Comparison of ENCODE assay signal across 36 cellular contexts in the genomic region with DNA sequence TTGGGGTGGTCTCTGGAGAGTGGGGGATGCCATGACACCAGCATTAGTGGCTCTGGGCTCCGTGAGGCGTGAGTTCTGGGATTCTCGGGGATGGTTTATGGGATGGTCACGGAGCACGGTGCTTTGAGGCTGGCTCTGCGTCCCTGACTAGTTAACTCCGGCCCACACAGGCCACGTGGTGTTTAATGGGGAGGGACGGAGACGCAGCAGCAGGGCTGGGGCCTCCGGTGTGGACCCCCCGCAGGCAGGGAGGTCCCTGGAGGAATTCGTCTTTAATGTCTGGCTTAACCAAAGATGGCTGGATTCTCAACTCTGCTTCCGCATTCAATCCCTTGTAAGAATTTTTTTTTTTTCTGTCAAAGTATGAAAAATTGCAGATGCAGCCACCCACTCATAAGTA.
"Had no signal": no experiment of that assay in that cellular context is flagged by ENCODE, and none has a peak within 500 bp of the region (broad histone marks: within the 10 kb centered on the region; RNA-seq: fewer than 3 reads in every experiment).

No MANE protein-coding gene starts in this region.

- H3K36me3 ChIP-seq: ascending aorta, breast epithelium, Peyer's patch, SJSA1 had no signal

- H3K4me3 Mint-ChIP-seq: activated CD4-positive, alpha-beta memory T cell treated with anti-CD3 and anti-CD28 coated beads, Interleukin-2, amount 10 ng/mL, durations not matched to agents 7 days and 5 days; activated CD8-positive, alpha-beta memory T cell treated with anti-CD3 and anti-CD28 coated beads, Interleukin-2, amount 10 ng/mL, durations not matched to agents 7 days and 5 days; activated naive CD8-positive, alpha-beta T cell treated with anti-CD3 and anti-CD28 coated beads, Interleukin-2, amount 10 ng/mL, durations not matched to agents 7 days and 5 days; activated T-cell treated with anti-CD3 and anti-CD28 coated beads, Interleukin-2, amount 50 U/mL, for 72 hours; activated T-helper 17 cell treated with anti-CD3 and anti-CD28 coated beads, Interleukin-2, amount 50 U/mL, for 72 hours; T-cell; T-helper 17 cell had no signal

- H3K4me1 ChIP-seq: ascending aorta, breast epithelium, Peyer's patch had no signal

- H3K36me3 Mint-ChIP-seq: activated CD8-positive, alpha-beta memory T cell treated with anti-CD3 and anti-CD28 coated beads, Interleukin-2, amount 10 ng/mL, durations not matched to agents 7 days and 5 days; activated naive CD8-positive, alpha-beta T cell treated with anti-CD3 and anti-CD28 coated beads, Interleukin-2, amount 10 ng/mL, durations not matched to agents 7 days and 5 days had no signal

- H3K4me3 ChIP-seq: ascending aorta, K562, Peyer's patch, SJSA1 had no signal

- H3K27ac Mint-ChIP-seq: activated CD4-positive, alpha-beta memory T cell treated with anti-CD3 and anti-CD28 coated beads, Interleukin-2, amount 10 ng/mL, durations not matched to agents 7 days and 5 days; activated CD8-positive, alpha-beta memory T cell treated with anti-CD3 and anti-CD28 coated beads, Interleukin-2, amount 10 ng/mL, durations not matched to agents 7 days and 5 days; activated naive CD8-positive, alpha-beta T cell treated with anti-CD3 and anti-CD28 coated beads, Interleukin-2, amount 10 ng/mL, durations not matched to agents 7 days and 5 days; activated T-cell treated with anti-CD3 and anti-CD28 coated beads, Interleukin-2, amount 50 U/mL, for 72 hours; activated T-helper 17 cell treated with anti-CD3 and anti-CD28 coated beads, Interleukin-2, amount 50 U/mL, for 72 hours; T-cell; T-helper 17 cell had no signal

- H3K9me3 ChIP-seq: breast epithelium, Peyer's patch, SJSA1 had no signal

- DNase-seq: activated CD4-positive, alpha-beta memory T cell treated with anti-CD3 and anti-CD28 coated beads, Interleukin-2, amount 10 ng/mL, durations not matched to agents 7 days and 5 days; activated CD4-positive, alpha-beta T cell treated with anti-CD3 and anti-CD28 coated beads for 1 hour; activated CD4-positive, alpha-beta T cell treated with anti-CD3 and anti-CD28 coated beads for 48 hours; activated CD4-positive, CD25-positive, alpha-beta regulatory T cell; activated CD8-positive, alpha-beta memory T cell treated with anti-CD3 and anti-CD28 coated beads for 24 hours; activated CD8-positive, alpha-beta memory T cell treated with anti-CD3 and anti-CD28 coated beads, Interleukin-2, amount 10 ng/mL, durations not matched to agents 7 days and 5 days; activated CD8-positive, alpha-beta memory T cell treated with anti-CD3 and anti-CD28 coated beads, Interleukin-2, amount 50 U/mL, for 48 hours; activated effector memory CD4-positive, alpha-beta T cell treated with anti-CD3 and anti-CD28 coated beads, Interleukin-2, amount 50 U/mL, for 16 hours; activated naive CD4-positive, alpha-beta T cell; activated naive CD4-positive, alpha-beta T cell treated with anti-CD3 and anti-CD28 coated beads, Interleukin-2, amount 50 U/mL, for 16 hours; activated naive CD8-positive, alpha-beta T cell treated with anti-CD3 and anti-CD28 coated beads, Interleukin-2, amount 10 ng/mL, durations not matched to agents 7 days and 5 days; activated T-cell treated with anti-CD3 and anti-CD28 coated beads, Interleukin-2, amount 50 U/mL, for 72 hours; amygdala; NCI-H1092 treated with DMSO at 0.1 percent for 48 hours; NCI-H1436; NCI-H1694; NCI-H1930; NCI-H2081 treated with DMSO at 0.1 percent for 48 hours; NCI-H226; NCI-H446 treated with DMSO at 0.1 percent for 48 hours; NCI-H524; NCI-H69; PC-3; Peyer's patch; RPMI8226; SHP77 treated with DMSO at 0.1 percent for 48 hours; T-cell; T-helper 17 cell; T-helper 9 cell had no signal

- ATAC-seq: activated CD8-positive, alpha-beta memory T cell treated with anti-CD3 and anti-CD28 coated beads, Interleukin-2, amount 10 ng/mL, durations not matched to agents 7 days and 5 days; activated T-cell treated with anti-CD3 and anti-CD28 coated beads, Interleukin-2, amount 50 U/mL, for 72 hours; activated T-helper 17 cell treated with anti-CD3 and anti-CD28 coated beads, Interleukin-2, amount 50 U/mL, for 72 hours; K562; PC-3; SK-N-SH treated with all-trans-retinoic acid at 6 μM for 48 hours; T-cell; T-helper 17 cell had no signal

- H3K27me3 ChIP-seq: ascending aorta, breast epithelium, Peyer's patch had no signal

- H3K4me1 Mint-ChIP-seq: activated CD4-positive, alpha-beta memory T cell treated with anti-CD3 and anti-CD28 coated beads, Interleukin-2, amount 10 ng/mL, durations not matched to agents 7 days and 5 days; activated CD8-positive, alpha-beta memory T cell treated with anti-CD3 and anti-CD28 coated beads, Interleukin-2, amount 10 ng/mL, durations not matched to agents 7 days and 5 days; activated naive CD8-positive, alpha-beta T cell treated with anti-CD3 and anti-CD28 coated beads, Interleukin-2, amount 10 ng/mL, durations not matched to agents 7 days and 5 days; activated T-helper 17 cell treated with anti-CD3 and anti-CD28 coated beads, Interleukin-2, amount 50 U/mL, for 72 hours; T-cell; T-helper 17 cell had no signal

- H3K27ac ChIP-seq: ascending aorta, breast epithelium, Peyer's patch, SJSA1, VCaP had no signal
